1 cellular context compared by ENCODE assay signal in the genomic region with DNA sequence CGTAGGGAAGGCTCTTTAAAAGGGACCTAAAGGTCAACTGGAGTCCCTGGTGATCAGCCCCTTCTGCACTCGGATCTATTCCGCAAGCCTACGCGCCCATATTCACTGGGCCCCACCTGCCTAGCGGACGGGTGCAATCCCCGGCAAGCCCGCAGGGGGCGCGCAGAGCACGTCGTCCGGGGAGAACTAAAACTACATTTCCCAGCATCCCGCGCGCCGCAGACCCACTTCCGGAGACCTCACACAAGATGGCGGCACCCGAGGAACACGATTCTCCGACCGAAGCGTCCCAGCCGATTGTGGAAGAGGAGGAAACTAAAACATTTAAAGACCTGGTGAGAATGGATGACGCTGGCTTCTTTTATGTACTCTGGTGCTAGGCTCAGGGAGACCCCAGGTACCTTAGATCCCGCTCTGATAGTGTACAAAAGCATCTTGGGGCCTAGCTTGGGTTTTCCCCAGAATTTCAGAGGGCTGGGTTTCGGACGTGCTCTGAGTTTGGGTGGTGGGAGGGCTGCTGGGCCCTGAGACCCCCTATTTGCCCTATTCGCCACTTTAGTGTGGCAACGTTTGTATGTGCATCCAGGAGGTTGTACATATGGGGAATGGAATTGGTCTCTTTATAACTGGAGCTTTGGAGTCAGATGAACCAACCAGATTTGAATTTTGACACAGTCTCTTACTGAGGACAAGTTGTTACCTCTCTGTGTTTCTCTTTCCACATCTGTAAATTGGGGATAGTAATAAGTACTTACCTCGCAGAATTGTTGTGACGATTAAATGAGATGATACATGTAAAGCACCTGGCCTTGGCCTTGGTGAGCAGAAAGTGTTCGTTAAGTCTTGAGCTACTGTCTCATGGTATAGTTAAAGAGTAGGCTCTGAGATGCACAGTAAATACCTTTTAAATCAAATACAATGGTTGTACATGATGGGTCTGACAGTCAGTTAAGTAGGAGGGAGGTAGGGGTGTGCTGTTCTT.
TF ChIP-seq lines count a peak whose summit lies in the region.

DDX47 (plus strand) TSS at position 227 of the 982 bp plus-strand sequence; CDS start at position 249, 22 bp downstream.

TF ChIP-seq in HepG2, 621 proteins besides CTCF, POLR2A, EP300 and RAD21 (continued from another document and continues in another):
- TF ChIP-seq, protein P1, sequence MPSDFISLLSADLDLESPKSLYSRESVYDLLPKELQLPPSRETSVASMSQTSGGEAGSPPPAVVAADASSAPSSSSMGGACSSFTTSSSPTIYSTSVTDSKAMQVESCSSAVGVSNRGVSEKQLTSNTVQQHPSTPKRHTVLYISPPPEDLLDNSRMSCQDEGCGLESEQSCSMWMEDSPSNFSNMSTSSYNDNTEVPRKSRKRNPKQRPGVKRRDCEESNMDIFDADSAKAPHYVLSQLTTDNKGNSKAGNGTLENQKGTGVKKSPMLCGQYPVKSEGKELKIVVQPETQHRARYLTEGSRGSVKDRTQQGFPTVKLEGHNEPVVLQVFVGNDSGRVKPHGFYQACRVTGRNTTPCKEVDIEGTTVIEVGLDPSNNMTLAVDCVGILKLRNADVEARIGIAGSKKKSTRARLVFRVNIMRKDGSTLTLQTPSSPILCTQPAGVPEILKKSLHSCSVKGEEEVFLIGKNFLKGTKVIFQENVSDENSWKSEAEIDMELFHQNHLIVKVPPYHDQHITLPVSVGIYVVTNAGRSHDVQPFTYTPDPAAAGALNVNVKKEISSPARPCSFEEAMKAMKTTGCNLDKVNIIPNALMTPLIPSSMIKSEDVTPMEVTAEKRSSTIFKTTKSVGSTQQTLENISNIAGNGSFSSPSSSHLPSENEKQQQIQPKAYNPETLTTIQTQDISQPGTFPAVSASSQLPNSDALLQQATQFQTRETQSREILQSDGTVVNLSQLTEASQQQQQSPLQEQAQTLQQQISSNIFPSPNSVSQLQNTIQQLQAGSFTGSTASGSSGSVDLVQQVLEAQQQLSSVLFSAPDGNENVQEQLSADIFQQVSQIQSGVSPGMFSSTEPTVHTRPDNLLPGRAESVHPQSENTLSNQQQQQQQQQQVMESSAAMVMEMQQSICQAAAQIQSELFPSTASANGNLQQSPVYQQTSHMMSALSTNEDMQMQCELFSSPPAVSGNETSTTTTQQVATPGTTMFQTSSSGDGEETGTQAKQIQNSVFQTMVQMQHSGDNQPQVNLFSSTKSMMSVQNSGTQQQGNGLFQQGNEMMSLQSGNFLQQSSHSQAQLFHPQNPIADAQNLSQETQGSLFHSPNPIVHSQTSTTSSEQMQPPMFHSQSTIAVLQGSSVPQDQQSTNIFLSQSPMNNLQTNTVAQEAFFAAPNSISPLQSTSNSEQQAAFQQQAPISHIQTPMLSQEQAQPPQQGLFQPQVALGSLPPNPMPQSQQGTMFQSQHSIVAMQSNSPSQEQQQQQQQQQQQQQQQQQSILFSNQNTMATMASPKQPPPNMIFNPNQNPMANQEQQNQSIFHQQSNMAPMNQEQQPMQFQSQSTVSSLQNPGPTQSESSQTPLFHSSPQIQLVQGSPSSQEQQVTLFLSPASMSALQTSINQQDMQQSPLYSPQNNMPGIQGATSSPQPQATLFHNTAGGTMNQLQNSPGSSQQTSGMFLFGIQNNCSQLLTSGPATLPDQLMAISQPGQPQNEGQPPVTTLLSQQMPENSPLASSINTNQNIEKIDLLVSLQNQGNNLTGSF (CRISPR knock-in tag; IDR thresholded peaks at IDR 0.05), result no peak
- TF ChIP-seq, protein P2, sequence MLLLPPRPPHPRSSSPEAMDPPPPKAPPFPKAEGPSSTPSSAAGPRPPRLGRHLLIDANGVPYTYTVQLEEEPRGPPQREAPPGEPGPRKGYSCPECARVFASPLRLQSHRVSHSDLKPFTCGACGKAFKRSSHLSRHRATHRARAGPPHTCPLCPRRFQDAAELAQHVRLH (CRISPR knock-in tag; IDR thresholded peaks at IDR 0.05; ENCODE audit: borderline replicate concordance, low read depth), result no peak
- TF ChIP-seq ATF1 (CRISPR knock-in tag; IDR thresholded peaks at IDR 0.05) (peak; percentile 85), ZFP91 (CRISPR knock-in tag; IDR thresholded peaks at IDR 0.05; ENCODE audit: borderline replicate concordance) (peak; percentile 76), ZNF20 (CRISPR knock-in tag; IDR thresholded peaks at IDR 0.05) (no peak), REST (IDR thresholded peaks at IDR 0.05; ENCODE audit: borderline replicate concordance in 1 of 2, low read depth in 1 of 2, low read length in 2 of 2) (peak in 1 of 2 experiments; percentile 69; a peak in 1 of 4 replicates), ARNTL (CRISPR knock-in tag; IDR thresholded peaks at IDR 0.05) (no peak), POLR2AphosphoS5 (IDR thresholded peaks at IDR 0.05; ENCODE audit: low read depth, low read length) (peak; percentile 80), MXD4 (CRISPR knock-in tag; IDR thresholded peaks at IDR 0.05) (peak; percentile 82), ATF6 (CRISPR knock-in tag; conservative IDR thresholded peaks at IDR 0.05) (no peak), MBD4 (IDR thresholded peaks at IDR 0.05; ENCODE audit: borderline replicate concordance, low read length) (no peak), HNRNPH1 (optimal IDR thresholded peaks at IDR 0.05; ENCODE audit: low read depth, low read length) (no peak), SP4 (CRISPR knock-in tag; IDR thresholded peaks at IDR 0.05) (peak; percentile 66)
- TF ChIP-seq, protein P3, sequence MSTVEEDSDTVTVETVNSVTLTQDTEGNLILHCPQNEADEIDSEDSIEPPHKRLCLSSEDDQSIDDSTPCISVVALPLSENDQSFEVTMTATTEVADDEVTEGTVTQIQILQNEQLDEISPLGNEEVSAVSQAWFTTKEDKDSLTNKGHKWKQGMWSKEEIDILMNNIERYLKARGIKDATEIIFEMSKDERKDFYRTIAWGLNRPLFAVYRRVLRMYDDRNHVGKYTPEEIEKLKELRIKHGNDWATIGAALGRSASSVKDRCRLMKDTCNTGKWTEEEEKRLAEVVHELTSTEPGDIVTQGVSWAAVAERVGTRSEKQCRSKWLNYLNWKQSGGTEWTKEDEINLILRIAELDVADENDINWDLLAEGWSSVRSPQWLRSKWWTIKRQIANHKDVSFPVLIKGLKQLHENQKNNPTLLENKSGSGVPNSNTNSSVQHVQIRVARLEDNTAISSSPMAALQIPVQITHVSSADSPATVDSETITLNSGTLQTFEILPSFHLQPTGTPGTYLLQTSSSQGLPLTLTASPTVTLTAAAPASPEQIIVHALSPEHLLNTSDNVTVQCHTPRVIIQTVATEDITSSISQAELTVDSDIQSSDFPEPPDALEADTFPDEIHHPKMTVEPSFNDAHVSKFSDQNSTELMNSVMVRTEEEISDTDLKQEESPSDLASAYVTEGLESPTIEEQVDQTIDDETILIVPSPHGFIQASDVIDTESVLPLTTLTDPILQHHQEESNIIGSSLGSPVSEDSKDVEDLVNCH (CRISPR knock-in tag; IDR thresholded peaks at IDR 0.05), result no peak
- TF ChIP-seq, protein P4, sequence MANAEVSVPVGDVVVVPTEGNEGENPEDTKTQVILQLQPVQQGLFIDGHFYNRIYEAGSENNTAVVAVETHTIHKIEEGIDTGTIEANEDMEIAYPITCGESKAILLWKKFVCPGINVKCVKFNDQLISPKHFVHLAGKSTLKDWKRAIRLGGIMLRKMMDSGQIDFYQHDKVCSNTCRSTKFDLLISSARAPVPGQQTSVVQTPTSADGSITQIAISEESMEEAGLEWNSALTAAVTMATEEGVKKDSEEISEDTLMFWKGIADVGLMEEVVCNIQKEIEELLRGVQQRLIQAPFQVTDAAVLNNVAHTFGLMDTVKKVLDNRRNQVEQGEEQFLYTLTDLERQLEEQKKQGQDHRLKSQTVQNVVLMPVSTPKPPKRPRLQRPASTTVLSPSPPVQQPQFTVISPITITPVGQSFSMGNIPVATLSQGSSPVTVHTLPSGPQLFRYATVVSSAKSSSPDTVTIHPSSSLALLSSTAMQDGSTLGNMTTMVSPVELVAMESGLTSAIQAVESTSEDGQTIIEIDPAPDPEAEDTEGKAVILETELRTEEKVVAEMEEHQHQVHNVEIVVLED (CRISPR knock-in tag; IDR thresholded peaks at IDR 0.05; ENCODE audit: borderline replicate concordance), result peak; percentile 75
- TF ChIP-seq, protein P5, sequence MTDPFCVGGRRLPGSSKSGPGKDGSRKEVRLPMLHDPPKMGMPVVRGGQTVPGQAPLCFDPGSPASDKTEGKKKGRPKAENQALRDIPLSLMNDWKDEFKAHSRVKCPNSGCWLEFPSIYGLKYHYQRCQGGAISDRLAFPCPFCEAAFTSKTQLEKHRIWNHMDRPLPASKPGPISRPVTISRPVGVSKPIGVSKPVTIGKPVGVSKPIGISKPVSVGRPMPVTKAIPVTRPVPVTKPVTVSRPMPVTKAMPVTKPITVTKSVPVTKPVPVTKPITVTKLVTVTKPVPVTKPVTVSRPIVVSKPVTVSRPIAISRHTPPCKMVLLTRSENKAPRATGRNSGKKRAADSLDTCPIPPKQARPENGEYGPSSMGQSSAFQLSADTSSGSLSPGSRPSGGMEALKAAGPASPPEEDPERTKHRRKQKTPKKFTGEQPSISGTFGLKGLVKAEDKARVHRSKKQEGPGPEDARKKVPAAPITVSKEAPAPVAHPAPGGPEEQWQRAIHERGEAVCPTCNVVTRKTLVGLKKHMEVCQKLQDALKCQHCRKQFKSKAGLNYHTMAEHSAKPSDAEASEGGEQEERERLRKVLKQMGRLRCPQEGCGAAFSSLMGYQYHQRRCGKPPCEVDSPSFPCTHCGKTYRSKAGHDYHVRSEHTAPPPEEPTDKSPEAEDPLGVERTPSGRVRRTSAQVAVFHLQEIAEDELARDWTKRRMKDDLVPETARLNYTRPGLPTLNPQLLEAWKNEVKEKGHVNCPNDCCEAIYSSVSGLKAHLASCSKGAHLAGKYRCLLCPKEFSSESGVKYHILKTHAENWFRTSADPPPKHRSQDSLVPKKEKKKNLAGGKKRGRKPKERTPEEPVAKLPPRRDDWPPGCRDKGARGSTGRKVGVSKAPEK (CRISPR knock-in tag; IDR thresholded peaks at IDR 0.05; ENCODE audit: borderline replicate concordance), result no peak
